In the genomic region with DNA sequence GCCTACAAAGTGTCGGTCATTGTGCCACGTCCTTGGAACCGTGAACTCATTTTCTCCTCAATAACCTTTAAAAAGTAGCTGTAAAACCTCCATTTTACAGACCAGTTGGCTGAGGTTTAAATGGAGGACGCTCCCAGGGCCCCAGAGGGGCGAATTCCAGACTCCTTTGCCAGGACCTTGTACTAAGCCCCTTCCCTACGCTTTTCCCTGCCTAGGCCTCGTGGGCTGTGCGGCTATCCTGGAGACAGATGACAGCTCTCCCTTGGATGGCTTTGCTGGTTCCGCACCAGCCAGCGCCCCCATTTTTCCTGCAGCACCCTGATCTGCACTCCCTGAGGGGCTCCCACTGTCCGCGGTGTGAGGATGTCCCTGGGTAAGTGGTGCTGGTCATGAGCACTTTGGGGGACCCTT, we compare ENCODE assay signal across 9 cellular contexts. TPM values are rescaled to one million over a fixed set of nuclear protein-coding genes. Genes with fewer than 3 reads are reported as not detected.
DNase-seq lines count a peak whose midpoint lies in the region; ATAC-seq and TF ChIP-seq lines count a peak whose summit lies in the region.
"Had no signal": no experiment of that assay in that cellular context is flagged by ENCODE, and none has a peak within 500 bp of the region (broad histone marks: within the 10 kb centered on the region; RNA-seq: fewer than 3 reads in every experiment).

No MANE protein-coding gene starts in this region.

- intact Hi-C loops in lower leg skin (cut with DNase I; ENCODE audit: low total_unique reads) (no loop called here), transverse colon (cut with DNase I; ENCODE audit: low total_unique reads) (no loop called here)

- no peaks in the 10 kb centered on the region for H3K9me3 Mint-ChIP-seq in activated CD8-positive, alpha-beta memory T cell treated with anti-CD3 and anti-CD28 coated beads, Interleukin-2, amount 10 ng/mL, durations not matched to agents 7 days and 5 days (ENCODE audit: low read depth)
- H3K9me3 Mint-ChIP-seq in brain: no peaks in the 10 kb centered on the region

- ATAC-seq in activated CD8-positive, alpha-beta memory T cell treated with anti-CD3 and anti-CD28 coated beads, Interleukin-2, amount 10 ng/mL, durations not matched to agents 7 days and 5 days: no peak
- ATAC-seq in GM18858 (IDR thresholded peaks at IDR 0.05; ENCODE audit: unreplicated experiment): no peak
- ATAC-seq in HG02623 (IDR thresholded peaks at IDR 0.05; ENCODE audit: unreplicated experiment): no peak

- H3K4me3 ChIP-seq in lower leg skin (ENCODE audit: low read depth, poor library complexity, severe bottlenecking) (peak overlapping the region; percentile 71), transverse colon (peak overlapping the region; percentile 72 to 94 (median 90))

- no peak for TF ChIP-seq CTCF in brain (conservative IDR thresholded peaks at IDR 0.05)
- TF ChIP-seq CTCF in lower leg skin (IDR thresholded peaks at IDR 0.05): no peak
- TF ChIP-seq CTCF in transverse colon (IDR thresholded peaks at IDR 0.05): no peak

- TF ChIP-seq POLR2A in lower leg skin (IDR thresholded peaks at IDR 0.05) (no peak), transverse colon (IDR thresholded peaks at IDR 0.05) (no peak)

- TF ChIP-seq EP300 in transverse colon (IDR thresholded peaks at IDR 0.05; ENCODE audit: low read depth): no peak

- peak overlapping the region; percentile 77 for H3K27ac Mint-ChIP-seq in activated CD8-positive, alpha-beta memory T cell treated with anti-CD3 and anti-CD28 coated beads, Interleukin-2, amount 10 ng/mL, durations not matched to agents 7 days and 5 days
- H3K27ac Mint-ChIP-seq in brain: peak overlapping the region; percentile 53 to 90 (median 68)

- CTCF ChIA-PET in activated CD8-positive, alpha-beta memory T cell treated with anti-CD3 and anti-CD28 coated beads, Interleukin-2, amount 10 ng/mL, durations not matched to agents 7 days and 5 days (lab: Charles Lee): interaction anchor here (1.2 to 7.1 kb wide), 4 partner anchors 11 to 515 kb away, joined by 3 to 125 read pairs (median 10); partner anchors contain the start of genes DHX35, RALGAPB and SNHG17

- peaks cover 3% of the 10 kb centered on the region for H3K27me3 Mint-ChIP-seq in activated CD8-positive, alpha-beta memory T cell treated with anti-CD3 and anti-CD28 coated beads, Interleukin-2, amount 10 ng/mL, durations not matched to agents 7 days and 5 days
- peaks cover 8% of the 10 kb centered on the region for H3K27me3 Mint-ChIP-seq in brain

- peak overlapping the region; percentile 85 to 92 (median 88) for H3K27ac ChIP-seq in transverse colon

- peaks cover 0 to 9% (median 0%) of the 10 kb centered on the region in 4 donors for H3K36me3 ChIP-seq in transverse colon

- DNase-seq in activated CD8-positive, alpha-beta memory T cell treated with anti-CD3 and anti-CD28 coated beads, Interleukin-2, amount 10 ng/mL, durations not matched to agents 7 days and 5 days: no peak
- no peak for DNase-seq in activated CD8-positive, alpha-beta memory T cell treated with anti-CD3 and anti-CD28 coated beads for 24 hours
- DNase-seq in lower leg skin (ENCODE audit: low spot score in 2 of 2) (no peak), transverse colon (peak; percentile 9), DMS153 (lab: John Stamatoyannopoulos, UW) (no peak)
- DNase-seq: NCI-H69 had no signal

- 28 to 42% methylated on average over 12 of the region's 12 CpGs for WGBS in lower leg skin, 2 donors
- 56% methylated on average over 12 of the region's 12 CpGs; no CpG with 5 or more reads in 1 of the 2 donors for WGBS in transverse colon (ENCODE audit: low coverage in 1 of 2), 2 donors

- H3K4me1 ChIP-seq in transverse colon: peaks cover 9 to 19% (median 17%) of the 10 kb centered on the region in 4 donors

- H3K4me1 Mint-ChIP-seq in activated CD8-positive, alpha-beta memory T cell treated with anti-CD3 and anti-CD28 coated beads, Interleukin-2, amount 10 ng/mL, durations not matched to agents 7 days and 5 days: peaks cover 21% of the 10 kb centered on the region
- peaks cover 35% of the 10 kb centered on the region for H3K4me1 Mint-ChIP-seq in brain

- in situ Hi-C loops in transverse colon (cut with MboI; ENCODE audit: low pct_ligation_motif_present in 1 of 4, low pct_unique_long_range_greater_than_20kb in 1 of 4, low sequenced_read_pairs in 3 of 4): no loop called here

- peaks cover 6% of the 10 kb centered on the region for H3K36me3 Mint-ChIP-seq in activated CD8-positive, alpha-beta memory T cell treated with anti-CD3 and anti-CD28 coated beads, Interleukin-2, amount 10 ng/mL, durations not matched to agents 7 days and 5 days
- peaks cover 29% of the 10 kb centered on the region for H3K36me3 Mint-ChIP-seq in brain

- H3K4me3 Mint-ChIP-seq in activated CD8-positive, alpha-beta memory T cell treated with anti-CD3 and anti-CD28 coated beads, Interleukin-2, amount 10 ng/mL, durations not matched to agents 7 days and 5 days: peak overlapping the region; percentile 72
- H3K4me3 Mint-ChIP-seq in brain: peak overlapping the region; percentile 77 to 90 (median 85)

- H3K27me3 ChIP-seq in transverse colon: no peaks in the 10 kb centered on the region

- no peaks in the 10 kb centered on the region for H3K9me3 ChIP-seq in transverse colon

RNA-seq across cellular contexts. Expression of gene SNHG17, which starts 12.1 kb away (rescaled TPM):
- total RNA-seq in activated CD8-positive, alpha-beta memory T cell treated with anti-CD3 and anti-CD28 coated beads, Interleukin-2, amount 10 ng/mL, durations not matched to agents 7 days and 5 days: 100 to 1,000 TPM in 1 of 2 experiments, 10 to 100 TPM in 1; 92.3 to 123 TPM
- 20.6 TPM for polyA plus RNA-seq in brain (ENCODE audit: insufficient read depth, low read depth, low replicate concordance)
- 10 to 100 TPM; 21.2 to 72.8 (median 29.7) TPM for total RNA-seq in lower leg skin
- total RNA-seq in transverse colon: 100 to 1,000 TPM in 1 of 4 donors, 10 to 100 TPM in 3; 15.8 to 191 (median 43.7) TPM

RNA-seq across cellular contexts. Expression of gene RALGAPB, which starts 25.4 kb away (rescaled TPM):
- total RNA-seq in activated CD8-positive, alpha-beta memory T cell treated with anti-CD3 and anti-CD28 coated beads, Interleukin-2, amount 10 ng/mL, durations not matched to agents 7 days and 5 days: 10 to 100 TPM; 31.9 to 32.2 TPM
- polyA plus RNA-seq in brain (ENCODE audit: insufficient read depth, low read depth, low replicate concordance): 22.2 TPM
- total RNA-seq in lower leg skin: 10 to 100 TPM; 35.3 to 51.0 (median 41.5) TPM
- 10 to 100 TPM; 22.7 to 67.0 (median 56.7) TPM for total RNA-seq in transverse colon
